In the genomic region with DNA sequence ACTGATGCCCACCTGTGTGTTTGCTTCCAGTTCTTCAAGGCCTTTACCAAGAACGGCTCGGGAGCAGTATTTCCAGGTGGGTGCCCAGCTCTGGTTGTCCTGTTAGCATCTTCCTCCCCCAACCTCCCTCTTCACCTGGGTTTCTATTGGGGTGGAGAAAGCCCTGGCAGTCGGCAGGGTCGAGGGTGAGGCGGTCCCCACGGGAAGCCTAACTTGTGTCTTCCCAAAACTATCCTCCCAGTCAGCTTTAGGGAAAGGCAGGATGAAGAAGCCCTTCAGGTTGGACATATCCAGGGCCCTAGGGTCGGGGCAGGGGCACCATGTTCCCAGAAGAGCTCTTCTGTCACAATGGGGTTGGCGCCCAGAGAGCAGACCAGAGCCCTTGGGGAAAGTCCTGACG, we compare ENCODE assay signal across 21 cellular contexts. TPM values are rescaled to one million over a fixed set of nuclear protein-coding genes. Genes with fewer than 3 reads are reported as not detected.
A peak's percentile ranks its signal among the peaks of the same experiment; 100 is the strongest.
DNase-seq lines count a peak whose midpoint lies in the region; ATAC-seq and TF ChIP-seq lines count a peak whose summit lies in the region.
"Had no signal": no experiment of that assay in that cellular context is flagged by ENCODE, and none has a peak within 500 bp of the region (broad histone marks: within the 10 kb centered on the region; RNA-seq: fewer than 3 reads in every experiment).

No MANE protein-coding gene starts in this region.

- H3K4me3 ChIP-seq in heart right ventricle (no peak overlapping the region), sigmoid colon (no peak overlapping the region), GM23338 (no peak overlapping the region)
- H3K4me3 ChIP-seq: BLaER1 had no signal

- TF ChIP-seq POLR2A in sigmoid colon (IDR thresholded peaks at IDR 0.05), result no peak

- no peak overlapping the region for H2AFZ ChIP-seq in GM23338

- DNase-seq in heart right ventricle (no peak), Right ventricle myocardium inferior (ENCODE audit: missing footprints) (no peak), glutamatergic neuron (peak; percentile 7), sigmoid colon (peak; percentile 54), GM23338 (ENCODE audit: low spot score) (no peak), HuH-7.5 (ENCODE audit: low spot score) (no peak)
- DNase-seq in activated CD8-positive, alpha-beta T cell treated with anti-CD3 and anti-CD28 coated beads, Interleukin-2, amount 10 ng/mL, durations not matched to agents 7 days and 5 days, result no peak
- DNase-seq: CD4-positive, CD25-positive, alpha-beta regulatory T cell; DMS153; KBM-7; MV-4-11; NCI-H1105; NCI-H1436 treated with DMSO at 0.1 percent for 48 hours; NCI-H187 treated with DMSO at 0.1 percent for 48 hours; NCI-H2107; NCI-H446; NCI-H524 treated with DMSO at 0.1 percent for 48 hours; NCI-H774; SHP77 had no signal

- H3K9me2 ChIP-seq in GM23338 (ENCODE audit: insufficient read depth), result no peaks in the 10 kb centered on the region

- H3K27me3 ChIP-seq in heart right ventricle (no peaks in the 10 kb centered on the region), sigmoid colon (no peaks in the 10 kb centered on the region), GM23338 (ENCODE audit: insufficient read depth) (no peaks in the 10 kb centered on the region)
- H3K27me3 ChIP-seq: BLaER1 had no signal

- ATAC-seq in heart right ventricle, result peak in 3 of 8 donors; percentile 0 to 5 (median 3)
- no peak for ATAC-seq in Right ventricle myocardium inferior
- ATAC-seq in GM23338, result no peak
- ATAC-seq in activated CD8-positive, alpha-beta T cell treated with anti-CD3 and anti-CD28 coated beads, Interleukin-2, amount 10 ng/mL, durations not matched to agents 7 days and 5 days, result no peak

- peaks cover 3% of the 10 kb centered on the region for H3K36me3 Mint-ChIP-seq in glutamatergic neuron (ENCODE audit: unreplicated experiment)
- peaks cover 5% of the 10 kb centered on the region; the same call in 1 of the 3 replicates for H3K36me3 Mint-ChIP-seq in GM23338 (ENCODE audit: low read depth)
- H3K36me3 Mint-ChIP-seq in activated CD8-positive, alpha-beta T cell treated with anti-CD3 and anti-CD28 coated beads, Interleukin-2, amount 10 ng/mL, durations not matched to agents 7 days and 5 days (ENCODE audit: low read depth), result no peaks in the 10 kb centered on the region

- H3K27me3 Mint-ChIP-seq in glutamatergic neuron (ENCODE audit: unreplicated experiment) (peaks cover 14% of the 10 kb centered on the region), GM23338 (ENCODE audit: insufficient read depth, low read depth, poor library complexity) (peaks cover 7% of the 10 kb centered on the region)
- H3K27me3 Mint-ChIP-seq in activated CD8-positive, alpha-beta T cell treated with anti-CD3 and anti-CD28 coated beads, Interleukin-2, amount 10 ng/mL, durations not matched to agents 7 days and 5 days (ENCODE audit: low read depth), result no peaks in the 10 kb centered on the region
- H3K27me3 Mint-ChIP-seq: CD4-positive, CD25-positive, alpha-beta regulatory T cell had no signal

- CTCF ChIA-PET in activated CD8-positive, alpha-beta T cell treated with anti-CD3 and anti-CD28 coated beads, Interleukin-2, amount 10 ng/mL, durations not matched to agents 7 days and 5 days (lab: Charles Lee), result no interaction called here

- intact Hi-C loops in heart right ventricle (cut with DNase I), result loop anchor here (2.0 to 10.0 kb wide), 11 partner anchors 58 to 470 kb away; partner anchors contain the start of gene TOR1AIP2 (in 1 of the 10)
- intact Hi-C loops in Right ventricle myocardium inferior (cut with DNase I), result loop anchor here (1.0 to 5.0 kb wide), 3 partner anchors 21 to 293 kb away; partner anchors contain the start of genes QSOX1 and TOR1AIP1
- intact Hi-C loops in sigmoid colon (cut with DNase I), result loop anchor here (5.0 kb wide), 2 partner anchors 63 to 308 kb away; no protein-coding TSS in a partner anchor

- H3K9me3 Mint-ChIP-seq in glutamatergic neuron (ENCODE audit: unreplicated experiment), result peaks cover 13% of the 10 kb centered on the region
- H3K9me3 Mint-ChIP-seq in GM23338, result no peaks in the 10 kb centered on the region
- H3K9me3 Mint-ChIP-seq in activated CD8-positive, alpha-beta T cell treated with anti-CD3 and anti-CD28 coated beads, Interleukin-2, amount 10 ng/mL, durations not matched to agents 7 days and 5 days (ENCODE audit: insufficient read depth), result no peaks in the 10 kb centered on the region
- H3K9me3 Mint-ChIP-seq: CD4-positive, CD25-positive, alpha-beta regulatory T cell had no signal

- WGBS in heart right ventricle, 2 donors, result 86 to 90% methylated on average over 9 of the region's 9 CpGs
- WGBS in sigmoid colon, 2 donors, result 92 to 96% methylated on average over 9 of the region's 9 CpGs

- H3F3A ChIP-seq in GM23338 (replicated peaks; ENCODE audit: low read depth), result no peaks in the 10 kb centered on the region; the same call in 1 of the 2 replicates

- H3K27ac Mint-ChIP-seq in glutamatergic neuron (ENCODE audit: unreplicated experiment), result no peak overlapping the region
- no peak overlapping the region for H3K27ac Mint-ChIP-seq in GM23338
- no peak overlapping the region for H3K27ac Mint-ChIP-seq in activated CD8-positive, alpha-beta T cell treated with anti-CD3 and anti-CD28 coated beads, Interleukin-2, amount 10 ng/mL, durations not matched to agents 7 days and 5 days

- no peaks in the 10 kb centered on the region; the same call in 1 of the 2 replicates for H4K20me1 ChIP-seq in GM23338 (replicated peaks; ENCODE audit: insufficient read depth)
- H4K20me1 ChIP-seq: BLaER1 had no signal

- TF ChIP-seq CTCF in heart right ventricle (IDR thresholded peaks at IDR 0.05), result no peak
- TF ChIP-seq CTCF in glutamatergic neuron (IDR thresholded peaks at IDR 0.05; ENCODE audit: partially characterized antibody, unreplicated experiment), result no peak
- TF ChIP-seq CTCF in sigmoid colon (IDR thresholded peaks at IDR 0.05), result no peak
- no peak for TF ChIP-seq CTCF in GM23338 (conservative IDR thresholded peaks at IDR 0.05; ENCODE audit: low read depth in 2 of 2)

- H3K4me1 ChIP-seq in heart right ventricle, result peaks cover 6 to 38% (median 25%) of the 10 kb centered on the region in 9 donors
- H3K4me1 ChIP-seq in sigmoid colon, result peaks cover 0 to 19% (median 15%) of the 10 kb centered on the region in 4 donors
- H3K4me1 ChIP-seq in GM23338 (ENCODE audit: insufficient read depth), result no peaks in the 10 kb centered on the region

- H3K79me2 ChIP-seq in GM23338 (replicated peaks; ENCODE audit: insufficient read depth), result no peaks in the 10 kb centered on the region

- peak overlapping the region; percentile 20 to 80 (median 62) for H3K27ac ChIP-seq in heart right ventricle
- no peak overlapping the region for H3K27ac ChIP-seq in sigmoid colon
- no peak overlapping the region for H3K27ac ChIP-seq in GM23338 (ENCODE audit: low read depth)
- H3K27ac ChIP-seq: BLaER1 had no signal

- no peak for TF ChIP-seq EP300 in sigmoid colon (IDR thresholded peaks at IDR 0.05)

- POLR2A ChIA-PET in activated CD8-positive, alpha-beta T cell treated with anti-CD3 and anti-CD28 coated beads, Interleukin-2, amount 10 ng/mL, durations not matched to agents 7 days and 5 days (lab: Charles Lee), result no interaction called here

- peaks cover 45% of the 10 kb centered on the region for H3K4me1 Mint-ChIP-seq in glutamatergic neuron (ENCODE audit: low read depth, unreplicated experiment)
- H3K4me1 Mint-ChIP-seq in GM23338, result no peaks in the 10 kb centered on the region; the same call in 2 of the 3 replicates
- no peaks in the 10 kb centered on the region for H3K4me1 Mint-ChIP-seq in activated CD8-positive, alpha-beta T cell treated with anti-CD3 and anti-CD28 coated beads, Interleukin-2, amount 10 ng/mL, durations not matched to agents 7 days and 5 days (ENCODE audit: low read depth)

- no peak overlapping the region for H3K4me2 ChIP-seq in GM23338
- H3K4me2 ChIP-seq: BLaER1 had no signal

- H3K36me3 ChIP-seq in heart right ventricle (peaks cover 0 to 20% (median 0%) of the 10 kb centered on the region in 9 donors), sigmoid colon (no peaks in the 10 kb centered on the region), GM23338 (ENCODE audit: insufficient read depth) (no peaks in the 10 kb centered on the region)

- H3K9me3 ChIP-seq in heart right ventricle (no peaks in the 10 kb centered on the region), sigmoid colon (no peaks in the 10 kb centered on the region)
- H3K9me3 ChIP-seq: BLaER1 had no signal

- H3K4me3 Mint-ChIP-seq in glutamatergic neuron (ENCODE audit: unreplicated experiment) (no peak overlapping the region), GM23338 (no peak overlapping the region)
- no peak overlapping the region for H3K4me3 Mint-ChIP-seq in activated CD8-positive, alpha-beta T cell treated with anti-CD3 and anti-CD28 coated beads, Interleukin-2, amount 10 ng/mL, durations not matched to agents 7 days and 5 days
- H3K4me3 Mint-ChIP-seq: CD4-positive, CD25-positive, alpha-beta regulatory T cell had no signal

TF ChIP-seq in GM23338, 12 proteins besides CTCF, POLR2A, EP300 and RAD21 (continues in another document):
- TF ChIP-seq STAT1 (IDR thresholded peaks at IDR 0.05; ENCODE audit: unreplicated experiment), result no peak
- no peak for TF ChIP-seq NANOG (IDR thresholded peaks at IDR 0.05; ENCODE audit: borderline replicate concordance)

RNA-seq across cellular contexts. Expression of gene QSOX1, which starts 20.6 kb away (rescaled TPM):
- total RNA-seq in heart right ventricle, result 100 to 1,000 TPM in 4 of 10 donors, 10 to 100 TPM in 6; 43.5 to 198 (median 84.6) TPM
- 100 to 1,000 TPM in 1 of 2 donors, 10 to 100 TPM in 1; 67.7 to 129 TPM for polyA plus RNA-seq in heart right ventricle
- 97.7 TPM for total RNA-seq in Right ventricle myocardium inferior
- total RNA-seq in glutamatergic neuron (ENCODE audit: unreplicated experiment), result 46.1 TPM
- 100 to 1,000 TPM in 1 of 4 donors, 10 to 100 TPM in 3; 64.5 to 102 (median 78.9) TPM for total RNA-seq in sigmoid colon
- 100 to 1,000 TPM in 1 of 3 donors, 10 to 100 TPM in 2; 26.4 to 175 (median 27.7) TPM for polyA plus RNA-seq in sigmoid colon
- 107 and 119 TPM in 2 replicates for total RNA-seq in GM23338 (2014; rRNA removed; shearing (Covaris generic))
- 47.8 and 64.8 TPM in 2 replicates for polyA plus RNA-seq in GM23338 (2016; fragmentation: Nextera tagmentation; extraction: Ambion mirVana)
- 10 to 100 TPM; 23.9 to 25.2 TPM for total RNA-seq in activated CD8-positive, alpha-beta T cell treated with anti-CD3 and anti-CD28 coated beads, Interleukin-2, amount 10 ng/mL, durations not matched to agents 7 days and 5 days

RNA-seq across cellular contexts. Expression of gene LHX4, which starts 54.8 kb away (rescaled TPM):
- not detected for total RNA-seq in heart right ventricle
- polyA plus RNA-seq in heart right ventricle, result under 1 TPM in 1 of 2 donors, not detected in 1; under 0.01 TPM
- not detected for total RNA-seq in Right ventricle myocardium inferior
- 2.1 TPM for total RNA-seq in glutamatergic neuron (ENCODE audit: unreplicated experiment)
- total RNA-seq in sigmoid colon, result not detected
- polyA plus RNA-seq in sigmoid colon, result under 1 TPM; 0.44 to 0.92 (median 0.60) TPM
- total RNA-seq in GM23338 (2014; rRNA removed; shearing (Covaris generic)), result 2.5 and 2.9 TPM in 2 replicates
- polyA plus RNA-seq in GM23338 (2016; fragmentation: Nextera tagmentation; extraction: Ambion mirVana), result 1.2 and 1.4 TPM in 2 replicates
- total RNA-seq in activated CD8-positive, alpha-beta T cell treated with anti-CD3 and anti-CD28 coated beads, Interleukin-2, amount 10 ng/mL, durations not matched to agents 7 days and 5 days, result not detected
- total RNA-seq: CD4-positive, CD25-positive, alpha-beta regulatory T cell; MCF 10A had no signal

Comparison
In these comparisons a context has a peak if more than half of its experiments do, and no peak if none do; other contexts are left out.
1. DNase-seq: peak in glutamatergic neuron (single experiment) and sigmoid colon (single experiment); none in heart right ventricle (0 of 2), Right ventricle myocardium inferior (single experiment), GM23338 (single experiment), activated CD8-positive, alpha-beta T cell treated with anti-CD3 and anti-CD28 coated beads, Interleukin-2, amount 10 ng/mL, durations not matched to agents 7 days and 5 days (single experiment) and HuH-7.5 (single experiment).
2. H3K27ac ChIP-seq: peak in heart right ventricle (10 of 10); none in sigmoid colon (0 of 4) and GM23338 (single experiment).